Comparison of ENCODE assay signal across 23 cellular contexts in genomic region chr14:83913466-83913865, GRCh38.
DNase-seq lines count a peak whose midpoint lies in the region; ATAC-seq and TF ChIP-seq lines count a peak whose summit lies in the region.
"Had no signal": no experiment of that assay in that cellular context is flagged by ENCODE, and none has a peak within 500 bp of the region (broad histone marks: within the 10 kb centered on the region; RNA-seq: fewer than 3 reads in every experiment).

No MANE protein-coding gene starts in this region.

- no peak overlapping the region for H2AFZ ChIP-seq in PC-3 (ENCODE audit: low read length)
- H2AFZ ChIP-seq: PC-9 had no signal

- H3K9ac ChIP-seq in PC-3 (ENCODE audit: low read length), result no peak overlapping the region
- H3K9ac ChIP-seq: KMS-11 had no signal

- CTCF ChIA-PET in PC-3 (lab: Charles Lee), result no interaction called here

- no peaks in the 10 kb centered on the region for H3K79me2 ChIP-seq in PC-3 (ENCODE audit: low read length)

- intact Hi-C loops in PC-3 (cut with micrococcal nuclease), result no loop called here

- H3K27ac ChIP-seq in PC-3 (ENCODE audit: low read length), result no peak overlapping the region
- H3K27ac ChIP-seq: A549, C4-2B, KMS-11, PC-9, SJSA1 had no signal

- no peaks in the 10 kb centered on the region for H3F3A ChIP-seq in PC-3 (ENCODE audit: low read length, unreplicated experiment)

- no peak overlapping the region for H3K4me3 ChIP-seq in PC-3 (ENCODE audit: low read length)
- H3K4me3 ChIP-seq: A549, PC-9, SJSA1 had no signal

- POLR2A ChIA-PET in PC-3 (lab: Charles Lee; ENCODE audit: unreplicated experiment), result no interaction called here

- H3K9me2 ChIP-seq in PC-3 (replicated peaks; ENCODE audit: low read length), result no peaks in the 10 kb centered on the region

- no peak overlapping the region for H3K4me2 ChIP-seq in PC-3 (ENCODE audit: low read length)
- H3K4me2 ChIP-seq: A549, KMS-11, PC-9 had no signal

- no peaks in the 10 kb centered on the region for H3K36me3 ChIP-seq in PC-3 (ENCODE audit: low read depth, low read length)
- H3K36me3 ChIP-seq: SJSA1 had no signal

- H3K9me3 ChIP-seq in PC-3 (ENCODE audit: low read length), result peaks cover 11% of the 10 kb centered on the region; the same call in 1 of the 2 replicates
- H3K9me3 ChIP-seq: Caco-2, SJSA1 had no signal

- BruUV-seq in PC-3 (replicated peaks; lab: Mats Ljungman, UMichigan), result no TSS peak

- no peaks in the 10 kb centered on the region for H3K27me3 ChIP-seq in PC-3 (ENCODE audit: low read length)
- H3K27me3 ChIP-seq: SJSA1 had no signal

- ATAC-seq in PC-3 (no peak), omental fat pad (ENCODE audit: low FRiP score) (peak; percentile 57), GM21619 (IDR thresholded peaks at IDR 0.05; ENCODE audit: unreplicated experiment) (no peak)
- ATAC-seq: A549; CD8-positive, alpha-beta T cell; T-cell had no signal

- H4K20me1 ChIP-seq in PC-3 (ENCODE audit: low read length), result no peaks in the 10 kb centered on the region

- DNase-seq in NCI-H146 (lab: John Stamatoyannopoulos, UW), result peak; percentile 29
- no peak for DNase-seq in NCI-H146 treated with DMSO at 0.1 percent for 48 hours (lab: John Stamatoyannopoulos, UW; ENCODE audit: unreplicated experiment)
- peak; percentile 1 for DNase-seq in HCEC 1CT
- peak; percentile 8 for DNase-seq in PC-3
- DNase-seq in omental fat pad (ENCODE audit: low spot score), result no peak
- DNase-seq in RPMI8226, result no peak
- DNase-seq: Caco-2; CD8-positive, alpha-beta T cell; NCI-H1048; NCI-H1694; NCI-H2029 treated with DMSO at 0.1 percent for 48 hours; NCI-H2171; NCI-H345; NCI-H510A treated with DMSO at 0.1 percent for 48 hours; NK-92 treated with Interleukin-12 subunit alpha and Interleukin-12 subunit beta, amount 100 ng/mL, for 24 hours; PC-9; Right ventricle myocardium superior; T-cell had no signal

- TF ChIP-seq CTCF in PC-3 (conservative IDR thresholded peaks at IDR 0.05; ENCODE audit: low read depth, low read length), result no peak
- no peak for TF ChIP-seq CTCF in omental fat pad (IDR thresholded peaks at IDR 0.05)

- no peaks in the 10 kb centered on the region for H3K4me1 ChIP-seq in PC-3 (ENCODE audit: insufficient read depth, low read length)
- H3K4me1 ChIP-seq: A549, SJSA1 had no signal

Comparison
In these comparisons a context has a peak if more than half of its experiments do, and no peak if none do; other contexts are left out.
1. DNase-seq: peak in NCI-H146 (single experiment), HCEC 1CT (single experiment) and PC-3 (single experiment); none in NCI-H146 treated with DMSO at 0.1 percent for 48 hours (single experiment), omental fat pad (single experiment) and RPMI8226 (single experiment).